In genomic region chr14:73248294-73248868, GRCh38 we compare ENCODE assay signal across 10 cellular contexts. TPM values are rescaled to one million over a fixed set of nuclear protein-coding genes. Genes with fewer than 3 reads are reported as not detected.
DNase-seq lines count a peak whose midpoint lies in the region; ATAC-seq and TF ChIP-seq lines count a peak whose summit lies in the region.
"Had no signal": no experiment of that assay in that cellular context is flagged by ENCODE, and none has a peak within 500 bp of the region (broad histone marks: within the 10 kb centered on the region; RNA-seq: fewer than 3 reads in every experiment).

No MANE protein-coding gene starts in this region.

- H3K27me3 ChIP-seq in Karpas-422 (ENCODE audit: low read length) (no peaks in the 10 kb centered on the region), HAP-1 (ENCODE audit: low read depth) (no peaks in the 10 kb centered on the region), upper lobe of left lung (no peaks in the 10 kb centered on the region)

- H3K27me3 Mint-ChIP-seq in progenitor cell of endocrine pancreas, result peaks cover 15% of the 10 kb centered on the region

- TF ChIP-seq POLR2A in upper lobe of left lung (IDR thresholded peaks at IDR 0.05), result no peak

- peak overlapping the region; percentile 69 for H3K4me3 ChIP-seq in Karpas-422 (ENCODE audit: low read length)
- no peak overlapping the region for H3K4me3 ChIP-seq in epithelial cell of esophagus (ENCODE audit: low read length)
- H3K4me3 ChIP-seq in HAP-1, result no peak overlapping the region
- H3K4me3 ChIP-seq in upper lobe of left lung, result no peak overlapping the region

- peak overlapping the region; percentile 83 for H3K4me2 ChIP-seq in Karpas-422 (ENCODE audit: low read depth, low read length, poor library complexity, severe bottlenecking)

- DNase-seq in Caki2 (ENCODE audit: low read depth), result peak; percentile 75
- peak; percentile 91 for DNase-seq in Karpas-422
- peak; percentile 64 for DNase-seq in epithelial cell of esophagus (ENCODE audit: low read depth)
- no peak for DNase-seq in HAP-1 (ENCODE audit: low spot score in 2 of 2)
- no peak for DNase-seq in upper lobe of left lung
- no peak for DNase-seq in hippocampal formation (lab: John Stamatoyannopoulos, UW)
- no peak for DNase-seq in progenitor cell of endocrine pancreas (ENCODE audit: low spot score, unreplicated experiment)
- DNase-seq: CD8-positive, alpha-beta T cell; left colon had no signal

- no peak for TF ChIP-seq CTCF in epithelial cell of esophagus (IDR thresholded peaks at IDR 0.05; ENCODE audit: insufficient read depth, low read depth, low read length, missing control alignments)
- TF ChIP-seq CTCF in upper lobe of left lung (IDR thresholded peaks at IDR 0.05), result no peak
- TF ChIP-seq CTCF in progenitor cell of endocrine pancreas (IDR thresholded peaks at IDR 0.05; ENCODE audit: unreplicated experiment), result no peak

- no peaks in the 10 kb centered on the region for H3K79me2 ChIP-seq in Karpas-422 (ENCODE audit: low read length)

- H3K9me2 ChIP-seq in Karpas-422 (replicated peaks; ENCODE audit: insufficient read depth, low read length), result no peaks in the 10 kb centered on the region

- no peaks in the 10 kb centered on the region for H3K4me1 Mint-ChIP-seq in progenitor cell of endocrine pancreas (ENCODE audit: low read depth)

- H3K9me3 Mint-ChIP-seq in progenitor cell of endocrine pancreas (ENCODE audit: low read depth), result no peaks in the 10 kb centered on the region
- H3K9me3 Mint-ChIP-seq: CD8-positive, alpha-beta T cell had no signal

- H2AFZ ChIP-seq in Karpas-422 (ENCODE audit: low read length), result peak overlapping the region; percentile 55; the same call in 1 of the 2 replicates

- no peaks in the 10 kb centered on the region for H3K9me3 ChIP-seq in Karpas-422 (ENCODE audit: low read length)
- H3K9me3 ChIP-seq in HAP-1, result no peaks in the 10 kb centered on the region
- no peaks in the 10 kb centered on the region for H3K9me3 ChIP-seq in upper lobe of left lung

- H3K4me1 ChIP-seq in Karpas-422 (ENCODE audit: low read length) (peaks cover 56% of the 10 kb centered on the region), HAP-1 (no peaks in the 10 kb centered on the region), upper lobe of left lung (peaks cover 0 to 17% (median 9%) of the 10 kb centered on the region in 4 donors)

- no peak overlapping the region for H3K4me3 Mint-ChIP-seq in progenitor cell of endocrine pancreas (ENCODE audit: low read depth)
- H3K4me3 Mint-ChIP-seq: CD8-positive, alpha-beta T cell had no signal

- 59 to 60% methylated on average over 6 of the region's 6 CpGs for WGBS in upper lobe of left lung, 2 donors

- in situ Hi-C loops in Caki2 (cut with HindIII; ENCODE audit: low pct_unique_long_range_greater_than_20kb, low sequenced_read_pairs), result no loop called here
- in situ Hi-C loops in HAP-1 (cut with MboI; ENCODE audit: low sequenced_read_pairs), result no loop called here

- no peak for TF ChIP-seq EP300 in upper lobe of left lung (IDR thresholded peaks at IDR 0.05)

- peak; percentile 48 for ATAC-seq in GM21381 (IDR thresholded peaks at IDR 0.05; ENCODE audit: unreplicated experiment)
- ATAC-seq in upper lobe of left lung (ENCODE audit: low FRiP score in 2 of 2), result no peak
- ATAC-seq: CD8-positive, alpha-beta T cell; left colon had no signal

- H3K36me3 ChIP-seq in Karpas-422 (ENCODE audit: insufficient read depth, low read length), result no peaks in the 10 kb centered on the region
- H3K36me3 ChIP-seq in HAP-1 (replicated peaks), result no peaks in the 10 kb centered on the region; the same call in 1 of the 2 replicates
- no peaks in the 10 kb centered on the region for H3K36me3 ChIP-seq in upper lobe of left lung

- H4K20me1 ChIP-seq in Karpas-422 (ENCODE audit: insufficient read depth, low read depth, low read length), result 0 out of 2 replicates have a peak, but pooled peaks cover 3% of the 10 kb centered on the region

- H3K9ac ChIP-seq in Karpas-422 (ENCODE audit: low read length), result peak overlapping the region; percentile 70

- H3K27ac Mint-ChIP-seq in progenitor cell of endocrine pancreas, result no peak overlapping the region

- no peaks in the 10 kb centered on the region for H3K36me3 Mint-ChIP-seq in progenitor cell of endocrine pancreas (ENCODE audit: insufficient read depth)
- H3K36me3 Mint-ChIP-seq: CD8-positive, alpha-beta T cell had no signal

- H3K27ac ChIP-seq in Karpas-422 (ENCODE audit: low read length) (peak overlapping the region; percentile 92), upper lobe of left lung (no peak overlapping the region)

RNA-seq across cellular contexts. Expression of gene PAPLN, which starts 11.1 kb away (rescaled TPM):
- total RNA-seq in Caki2 (2014; rRNA removed; shearing (Covaris generic); ENCODE audit: low replicate concordance), result 11.6 and 21.2 TPM in 2 replicates
- total RNA-seq in Karpas-422 (2014; rRNA removed; shearing (Covaris generic); ENCODE audit: low replicate concordance), result 12.9 and 18.0 TPM in 2 replicates
- 10 to 100 TPM; 10.3 to 62.9 (median 16.5) TPM for total RNA-seq in upper lobe of left lung
- total RNA-seq in progenitor cell of endocrine pancreas, result 2.0 and 2.7 TPM in 2 replicates
- total RNA-seq: CD8-positive, alpha-beta T cell had no signal

Comparison
In these comparisons a context has a peak if more than half of its experiments do, and no peak if none do; other contexts are left out.
1. DNase-seq: peak in Caki2 (single experiment), Karpas-422 (single experiment) and epithelial cell of esophagus (single experiment); none in HAP-1 (0 of 2), upper lobe of left lung (0 of 2), hippocampal formation (0 of 2) and progenitor cell of endocrine pancreas (single experiment).